ENCODE assay signal across 15 cellular contexts in the genomic region with DNA sequence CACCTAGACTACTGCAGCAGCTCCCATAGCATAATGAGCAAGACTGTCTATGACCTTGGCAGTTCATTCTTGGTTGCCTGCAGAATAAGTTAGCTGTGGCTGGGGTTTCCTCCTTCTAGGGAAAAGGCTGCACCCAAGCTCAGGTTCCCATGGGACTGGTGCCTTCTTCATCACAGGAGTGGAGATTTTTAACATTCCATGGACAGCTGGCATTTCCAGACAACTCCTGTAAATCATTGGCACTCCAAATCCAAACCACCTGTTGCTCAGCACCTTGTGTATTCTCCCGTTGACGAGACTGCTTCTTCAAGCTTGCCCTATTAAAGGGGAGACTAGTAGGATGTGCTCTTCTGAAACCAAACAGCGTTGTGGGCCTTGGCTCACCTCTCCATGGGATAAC.
"Had no signal": no experiment of that assay in that cellular context is flagged by ENCODE, and none has a peak within 500 bp of the region (broad histone marks: within the 10 kb centered on the region; RNA-seq: fewer than 3 reads in every experiment).

No MANE protein-coding gene starts in this region.

- DNase-seq: caudate nucleus; effector CD8-positive, alpha-beta T cell; foreskin melanocyte; head of caudate nucleus; left ventricle myocardium inferior; lower lobe of right lung; mesenchymal stem cell; naive thymus-derived CD8-positive, alpha-beta T cell; right cardiac atrium; stimulated activated CD4-positive, alpha-beta T cell treated with anti-CD3 and anti-CD28 coated beads, Interleukin-4, amount 100 ng/mL, for 1 hour; transverse colon had no signal

- H3K27me3 ChIP-seq: hepatocyte, neutrophil, transverse colon had no signal

- H3K27ac ChIP-seq: coronary artery, hepatocyte, left ventricle myocardium inferior, lower lobe of right lung, neutrophil, thoracic aorta, transverse colon had no signal
